Comparison of ENCODE assay signal across 28 cellular contexts in the genomic region with DNA sequence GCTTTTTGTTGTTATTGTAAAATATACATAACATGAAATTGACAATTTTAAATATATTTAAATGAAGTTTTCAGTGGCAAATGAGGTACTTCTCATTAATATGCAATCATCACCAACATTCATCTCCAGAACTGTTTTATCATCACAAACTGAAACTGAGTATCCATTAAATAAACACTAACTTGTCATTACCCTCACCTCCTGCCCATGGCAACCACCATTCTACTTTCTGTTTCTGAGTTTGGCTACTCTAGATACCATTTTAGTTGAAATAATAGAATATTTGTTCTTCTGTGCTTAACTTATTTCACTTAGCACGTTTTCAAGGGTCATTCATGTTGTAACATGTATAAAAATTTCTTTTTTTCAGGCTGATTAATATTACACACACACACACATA.
"Had no signal": no experiment of that assay in that cellular context is flagged by ENCODE, and none has a peak within 500 bp of the region (broad histone marks: within the 10 kb centered on the region; RNA-seq: fewer than 3 reads in every experiment).

No MANE protein-coding gene starts in this region.

- H3K79me2 ChIP-seq: parathyroid adenoma had no signal

- H3K9ac ChIP-seq: neural progenitor cell, parathyroid adenoma had no signal

- H2AFZ ChIP-seq: neural progenitor cell, parathyroid adenoma had no signal

- ATAC-seq: natural killer cell; psoas muscle; right cardiac atrium; right lobe of liver; stimulated activated memory B cell treated with anti-CD40 and anti-IgM and Interleukin-4, amounts not matched to agents 10 μg/mL and 1 μg/mL and 100 μg/mL, for 72 hours; stimulated activated naive CD8-positive, alpha-beta T cell treated with anti-CD3 and anti-CD28 coated beads, Interleukin-15, amount 100 ng/mL, for 72 hours; stimulated activated naive CD8-positive, alpha-beta T cell treated with anti-CD3 and anti-CD28 coated beads, Interleukin-15, Interleukin-2, amounts not matched to agents 100 U/mL and 50 U/mL, for 24 hours; upper lobe of right lung had no signal

- H3K4me3 ChIP-seq: neural progenitor cell, ovary, psoas muscle, right lobe of liver, sigmoid colon, spleen, suprapubic skin, testis, tibial artery, transverse colon, upper lobe of right lung, uterus had no signal

- H3K4me2 ChIP-seq: neural progenitor cell had no signal

- H3K9me3 ChIP-seq: ovary, psoas muscle, right lobe of liver, sigmoid colon, spleen, suprapubic skin, testis, tibial artery, transverse colon, upper lobe of right lung, uterus had no signal

- FAIRE-seq: small intestine had no signal

- H3K27ac ChIP-seq: neural progenitor cell, ovary, parathyroid adenoma, psoas muscle, right lobe of liver, sigmoid colon, spleen, suprapubic skin, testis, tibial artery, transverse colon, upper lobe of right lung, uterus had no signal

- DNase-seq: natural killer cell; occipital lobe; ovary; posterior cingulate gyrus; psoas muscle; right cardiac atrium; right lobe of liver; sigmoid colon; small intestine; spleen; stimulated activated CD4-positive, alpha-beta T cell treated with anti-CD3 and anti-CD28 coated beads, Interleukin-12 subunit alpha, Interleukin-12 subunit beta, amount 100 ng/mL, for 4 hours; stimulated activated CD4-positive, alpha-beta T cell treated with anti-CD3 and anti-CD28 coated beads, Interleukin-1b, Interleukin-23, amount 100 ng/mL, for 48 hours; stimulated activated CD4-positive, alpha-beta T cell treated with anti-CD3 and anti-CD28 coated beads, Interleukin-4, amount 100 ng/mL, for 1 hour; stimulated activated CD4-positive, alpha-beta T cell treated with anti-CD3 and anti-CD28 coated beads, Interleukin-4, amount 100 ng/mL, for 4 hours; stimulated activated CD8-positive, alpha-beta memory T cell treated with anti-CD3 and anti-CD28 coated beads, Interleukin-4, amount 100 ng/mL, for 48 hours; stimulated activated naive CD4-positive, alpha-beta T cell; stimulated activated naive CD8-positive, alpha-beta T cell treated with anti-CD3 and anti-CD28 coated beads, Interleukin-15, amount 100 ng/mL, for 72 hours; stimulated activated naive CD8-positive, alpha-beta T cell treated with anti-CD3 and anti-CD28 coated beads, Interleukin-15, Interleukin-2, amounts not matched to agents 100 U/mL and 50 U/mL, for 24 hours; substantia nigra; testis; tibial artery; transverse colon; upper lobe of right lung; uterus had no signal

- H3K4me1 ChIP-seq: neural progenitor cell, parathyroid adenoma, psoas muscle, right lobe of liver, sigmoid colon, spleen, suprapubic skin, testis, tibial artery, transverse colon, upper lobe of right lung, uterus had no signal

- H3K36me3 ChIP-seq: neural progenitor cell, ovary, right lobe of liver, sigmoid colon, spleen, suprapubic skin, tibial artery, transverse colon, upper lobe of right lung, uterus had no signal

- H3K27me3 ChIP-seq: neural progenitor cell, ovary, right lobe of liver, sigmoid colon, spleen, suprapubic skin, testis, tibial artery, transverse colon, upper lobe of right lung, uterus had no signal
